In genomic region chr13:95494082-95494681, GRCh38 we compare ENCODE assay signal across 8 cellular contexts. TPM values are rescaled to one million over a fixed set of nuclear protein-coding genes. Genes with fewer than 3 reads are reported as not detected.
DNase-seq lines count a peak whose midpoint lies in the region; ATAC-seq, FAIRE-seq and TF ChIP-seq lines count a peak whose summit lies in the region.

No MANE protein-coding gene starts in this region.

- peak; percentile 98 for FAIRE-seq in islet of Langerhans (lab: Jason Lieb, UNC)

- CTCF ChIA-PET in HEK293T (lab: Yijun Ruan, JAX) = no interaction called here

- H3K4me3 Mint-ChIP-seq in T-helper 17 cell = no peak overlapping the region

- H3K9me3 ChIP-seq in T-helper 17 cell (ENCODE audit: control insufficient read depth, low read length, poor library complexity, severe bottlenecking) = no peaks in the 10 kb centered on the region

- in situ Hi-C loops in astrocyte of the cerebellum (cut with HindIII; ENCODE audit: low sequenced_read_pairs) = no loop called here

- TF ChIP-seq CTCF in astrocyte of the cerebellum (IDR thresholded peaks at IDR 0.05; ENCODE audit: low read depth, low read length, missing control alignments) = peak; percentile 62

- no peak overlapping the region for H3K27ac Mint-ChIP-seq in T-helper 17 cell

- peak; percentile 61 for DNase-seq in SIG-M5 treated with dmso at 0.1 percent for 504 hours (lab: John Stamatoyannopoulos, UW; ENCODE audit: unreplicated experiment)
- DNase-seq in SIG-M5 (lab: John Stamatoyannopoulos, UW) = no peak
- peak; percentile 51 for DNase-seq in HEK293T (ENCODE audit: extremely low spot score)
- peak; percentile 10 for DNase-seq in NCI-H2196 treated with DMSO at 0.1 percent for 48 hours (lab: John Stamatoyannopoulos, UW; ENCODE audit: unreplicated experiment)
- DNase-seq in astrocyte of the cerebellum (ENCODE audit: low read depth) = peak; percentile 59
- no peak for DNase-seq in activated effector memory CD4-positive, alpha-beta T cell treated with Interleukin-2 at 50 U/mL for 16 hours
- DNase-seq in T-helper 17 cell = no peak

- peaks cover 32% of the 10 kb centered on the region for H3K27me3 Mint-ChIP-seq in T-helper 17 cell

- H3K36me3 Mint-ChIP-seq in T-helper 17 cell (ENCODE audit: low read depth) = peaks cover 2% of the 10 kb centered on the region

- POLR2A ChIA-PET in HEK293T (lab: Yijun Ruan, JAX) = no interaction called here

- no peak overlapping the region for H3K4me3 ChIP-seq in astrocyte of the cerebellum (ENCODE audit: low read depth, low read length)

- H3K4me1 Mint-ChIP-seq in T-helper 17 cell = peaks cover 4% of the 10 kb centered on the region

- ATAC-seq in T-helper 17 cell = no peak

TF ChIP-seq in HEK293T, 16 proteins besides CTCF, POLR2A, EP300 and RAD21:
- TF ChIP-seq FOXK2 (IDR thresholded peaks at IDR 0.05) (no peak), ARNT (IDR thresholded peaks at IDR 0.05) (no peak), FOXA1 (IDR thresholded peaks at IDR 0.05) (peak; percentile 54; the same call in 1 of the 2 replicates)

RNA-seq across cellular contexts. Expression of gene CLDN10, which starts 58.3 kb away (rescaled TPM):
- total RNA-seq in T-helper 17 cell = not detected

Comparison
In these comparisons a context has a peak if more than half of its experiments do, and no peak if none do; other contexts are left out.
1. DNase-seq: peak in SIG-M5 treated with dmso at 0.1 percent for 504 hours (single experiment), HEK293T (single experiment), NCI-H2196 treated with DMSO at 0.1 percent for 48 hours (single experiment) and astrocyte of the cerebellum (single experiment); none in SIG-M5 (single experiment), activated effector memory CD4-positive, alpha-beta T cell treated with Interleukin-2 at 50 U/mL for 16 hours (single experiment) and T-helper 17 cell (0 of 3).